In the genomic region with DNA sequence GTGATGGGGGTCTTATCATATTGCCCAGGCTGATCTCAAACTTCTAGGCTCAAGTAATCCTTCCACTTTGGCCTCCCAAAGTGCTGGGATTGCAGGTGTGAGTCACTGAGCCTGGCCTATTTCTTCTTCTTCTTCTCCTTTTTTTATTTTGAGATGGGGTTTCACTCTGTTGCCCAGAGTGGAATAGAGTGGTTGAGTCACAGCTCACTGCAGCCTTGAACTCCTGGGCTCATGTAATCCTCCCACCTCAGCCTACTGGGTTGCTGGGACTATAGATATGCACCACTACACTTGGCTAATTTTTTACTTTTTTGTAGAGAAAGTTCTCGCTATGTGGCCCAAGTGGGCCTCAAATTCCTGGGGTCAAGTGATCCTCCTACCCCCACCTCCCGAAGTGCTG, we compare ENCODE assay signal across 19 cellular contexts.
DNase-seq lines count a peak whose midpoint lies in the region; ATAC-seq and TF ChIP-seq lines count a peak whose summit lies in the region.
"Had no signal": no experiment of that assay in that cellular context is flagged by ENCODE, and none has a peak within 500 bp of the region (broad histone marks: within the 10 kb centered on the region; RNA-seq: fewer than 3 reads in every experiment).

No MANE protein-coding gene starts in this region.

- H3K27me3 Mint-ChIP-seq in MCF 10A (ENCODE audit: insufficient read depth, unreplicated experiment), result no peaks in the 10 kb centered on the region
- H3K27me3 Mint-ChIP-seq: activated CD4-positive, alpha-beta memory T cell treated with anti-CD3 and anti-CD28 coated beads, Interleukin-2, amount 10 ng/mL, durations not matched to agents 7 days and 5 days had no signal

- CTCF ChIA-PET in MCF 10A (lab: Yijun Ruan, JAX), result no interaction called here

- no peaks in the 10 kb centered on the region for H3K9me3 ChIP-seq in breast epithelium
- no peaks in the 10 kb centered on the region for H3K9me3 ChIP-seq in SJSA1 (replicated peaks)
- H3K9me3 ChIP-seq: thoracic aorta had no signal

- TF ChIP-seq POLR2A in breast epithelium (IDR thresholded peaks at IDR 0.05), result no peak

- no peaks in the 10 kb centered on the region for H3K27me3 ChIP-seq in breast epithelium
- H3K27me3 ChIP-seq in SJSA1 (replicated peaks), result no peaks in the 10 kb centered on the region
- no peaks in the 10 kb centered on the region for H3K27me3 ChIP-seq in foreskin keratinocyte

- peaks cover 32% of the 10 kb centered on the region for H3K4me1 Mint-ChIP-seq in MCF 10A (ENCODE audit: insufficient read depth, unreplicated experiment)
- H3K4me1 Mint-ChIP-seq: activated CD4-positive, alpha-beta memory T cell treated with anti-CD3 and anti-CD28 coated beads, Interleukin-2, amount 10 ng/mL, durations not matched to agents 7 days and 5 days; CD14-positive monocyte had no signal

- no peaks in the 10 kb centered on the region for H3K9me3 Mint-ChIP-seq in MCF 10A (ENCODE audit: unreplicated experiment)
- H3K9me3 Mint-ChIP-seq: activated CD4-positive, alpha-beta memory T cell treated with anti-CD3 and anti-CD28 coated beads, Interleukin-2, amount 10 ng/mL, durations not matched to agents 7 days and 5 days; activated naive CD8-positive, alpha-beta T cell treated with anti-CD3 and anti-CD28 coated beads, Interleukin-2, amount 50 U/mL, for 24 hours had no signal

- no peaks in the 10 kb centered on the region for H3K4me1 ChIP-seq in breast epithelium
- peaks cover 61% of the 10 kb centered on the region for H3K4me1 ChIP-seq in SJSA1 (replicated peaks)
- H3K4me1 ChIP-seq in foreskin keratinocyte, result peaks cover 25% of the 10 kb centered on the region

- POLR2A ChIA-PET in MCF 10A (lab: Yijun Ruan, JAX), result no interaction called here

- no peak for TF ChIP-seq CTCF in MCF 10A (IDR thresholded peaks at IDR 0.05; ENCODE audit: unreplicated experiment)
- no peak for TF ChIP-seq CTCF in breast epithelium (IDR thresholded peaks at IDR 0.05)
- TF ChIP-seq CTCF in foreskin keratinocyte (conservative IDR thresholded peaks at IDR 0.05), result no peak

- no peak overlapping the region for H3K4me3 Mint-ChIP-seq in MCF 10A (ENCODE audit: unreplicated experiment)
- H3K4me3 Mint-ChIP-seq: activated CD4-positive, alpha-beta memory T cell treated with anti-CD3 and anti-CD28 coated beads, Interleukin-2, amount 10 ng/mL, durations not matched to agents 7 days and 5 days; activated naive CD8-positive, alpha-beta T cell treated with anti-CD3 and anti-CD28 coated beads, Interleukin-2, amount 50 U/mL, for 24 hours; CD14-positive monocyte; endodermal cell had no signal

- ATAC-seq in foreskin keratinocyte, result peak; percentile 4
- ATAC-seq: activated naive CD8-positive, alpha-beta T cell treated with anti-CD3 and anti-CD28 coated beads, Interleukin-2, amount 50 U/mL, for 24 hours had no signal

- no peak overlapping the region for H3K27ac Mint-ChIP-seq in MCF 10A (ENCODE audit: low read depth, unreplicated experiment)
- H3K27ac Mint-ChIP-seq: activated CD4-positive, alpha-beta memory T cell treated with anti-CD3 and anti-CD28 coated beads, Interleukin-2, amount 10 ng/mL, durations not matched to agents 7 days and 5 days; activated naive CD8-positive, alpha-beta T cell treated with anti-CD3 and anti-CD28 coated beads, Interleukin-2, amount 50 U/mL, for 24 hours; CD14-positive monocyte; endodermal cell had no signal

- H3K36me3 ChIP-seq in breast epithelium, result no peaks in the 10 kb centered on the region
- H3K36me3 ChIP-seq in SJSA1, result no peaks in the 10 kb centered on the region
- H3K36me3 ChIP-seq: thoracic aorta had no signal

- H3K4me3 ChIP-seq in breast epithelium (no peak overlapping the region), SJSA1 (no peak overlapping the region)
- H3K4me3 ChIP-seq: thoracic aorta had no signal

- peaks cover 5% of the 10 kb centered on the region for H3K36me3 Mint-ChIP-seq in MCF 10A (ENCODE audit: insufficient read depth, unreplicated experiment)
- H3K36me3 Mint-ChIP-seq: CD14-positive monocyte had no signal

- DNase-seq in MCF 10A (ENCODE audit: unreplicated experiment) (peak; percentile 21), breast epithelium (ENCODE audit: low spot score in 2 of 2) (no peak), SJSA1 (ENCODE audit: low read depth in 1 of 2, low spot score in 2 of 2) (no peak), foreskin keratinocyte (no peak), DMS 273 treated with DMSO at 0.1 percent for 48 hours (lab: John Stamatoyannopoulos, UW) (no peak), Kasumi-1 (lab: John Stamatoyannopoulos, UW) (no peak), foreskin melanocyte (no peak)
- DNase-seq in stimulated activated naive CD4-positive, alpha-beta T cell (lab: John Stamatoyannopoulos, UW), result no peak
- DNase-seq: activated CD4-positive, alpha-beta memory T cell treated with anti-CD3 and anti-CD28 coated beads, Interleukin-2, amount 10 ng/mL, durations not matched to agents 7 days and 5 days; activated naive CD8-positive, alpha-beta T cell treated with anti-CD3 and anti-CD28 coated beads, Interleukin-2, amount 50 U/mL, for 24 hours; endodermal cell; MM.1S; NCI-H526 treated with DMSO at 0.1 percent for 48 hours; RPMI8226; stimulated activated CD4-positive, alpha-beta T cell treated with anti-CD3 and anti-CD28 coated beads, Interleukin-4, amount 100 ng/mL, for 24 hours had no signal

- intact Hi-C loops in MCF 10A (cut with micrococcal nuclease), result no loop called here
- intact Hi-C loops in breast epithelium (cut with DNase I; ENCODE audit: low total_unique reads), result no loop called here

- H3K27ac ChIP-seq in breast epithelium (no peak overlapping the region), SJSA1 (peak overlapping the region; percentile 11; the same call in 1 of the 2 replicates), foreskin keratinocyte (no peak overlapping the region)
- H3K27ac ChIP-seq: 22Rv1, parathyroid adenoma, thoracic aorta had no signal

- BruUV-seq in MCF 10A (replicated peaks; lab: Mats Ljungman, UMichigan), result no TSS peak
